ENCODE assay signal across 2 cellular contexts in genomic region chr4:81954266-81954665, GRCh38.
TF ChIP-seq lines count a peak whose summit lies in the region.

No MANE protein-coding gene starts in this region.

TF ChIP-seq in HCT116, 20 proteins besides CTCF, POLR2A, EP300 and RAD21:
- TF ChIP-seq TCF7L2 (IDR thresholded peaks at IDR 0.05; ENCODE audit: borderline replicate concordance, extremely low read depth, insufficient read depth, insufficient read length) (no peak), JUND (IDR thresholded peaks at IDR 0.05) (no peak), EZH2 (IDR thresholded peaks at IDR 0.05) (no peak), SIN3A (IDR thresholded peaks at IDR 0.05; ENCODE audit: low read depth) (no peak), ZFX (IDR thresholded peaks at IDR 0.05) (no peak), YY1 (IDR thresholded peaks at IDR 0.05; ENCODE audit: extremely low read depth, insufficient replicate concordance, low read depth, low read length) (no peak), ATF3 (IDR thresholded peaks at IDR 0.05) (no peak), ELF1 (IDR thresholded peaks at IDR 0.05; ENCODE audit: borderline replicate concordance, low read depth) (no peak), FOSL1 (IDR thresholded peaks at IDR 0.05; ENCODE audit: low read depth) (no peak)
- TF ChIP-seq, protein P1, sequence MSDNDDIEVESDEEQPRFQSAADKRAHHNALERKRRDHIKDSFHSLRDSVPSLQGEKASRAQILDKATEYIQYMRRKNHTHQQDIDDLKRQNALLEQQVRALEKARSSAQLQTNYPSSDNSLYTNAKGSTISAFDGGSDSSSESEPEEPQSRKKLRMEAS (IDR thresholded peaks at IDR 0.05) = no peak
TF ChIP-seq in HCT116: peak in this region for 0.

TF ChIP-seq in H1, 55 proteins besides CTCF, POLR2A, EP300 and RAD21:
- no peak for TF ChIP-seq RNF2 (IDR thresholded peaks at IDR 0.05; ENCODE audit: borderline replicate concordance, low read depth, low read length, missing control alignments, poor library complexity, severe bottlenecking)
- no peak for TF ChIP-seq CHD1 (IDR thresholded peaks at IDR 0.05; ENCODE audit: low read depth, low read length)
- TF ChIP-seq EZH2 (IDR thresholded peaks at IDR 0.05; ENCODE audit: low read depth, low read length, severe bottlenecking) = no peak
- no peak for TF ChIP-seq SIX5 (IDR thresholded peaks at IDR 0.05; ENCODE audit: low read depth, low read length)
- TF ChIP-seq SP4 (IDR thresholded peaks at IDR 0.05; ENCODE audit: low read length) = no peak
- TF ChIP-seq ZNF274 (IDR thresholded peaks at IDR 0.05; ENCODE audit: borderline replicate concordance, extremely low read depth, low read length) = no peak
- TF ChIP-seq TEAD4 (IDR thresholded peaks at IDR 0.05; ENCODE audit: low read depth, low read length) = no peak
- no peak for TF ChIP-seq TAF1 (IDR thresholded peaks at IDR 0.05; ENCODE audit: low read depth, low read length)
- no peak for TF ChIP-seq SIN3A (conservative IDR thresholded peaks at IDR 0.05 in 1 of 2, IDR thresholded peaks at IDR 0.05 in 1 of 2; ENCODE audit: low read depth in 1 of 2, low read length in 2 of 2)
- TF ChIP-seq CBX8 (IDR thresholded peaks at IDR 0.05; ENCODE audit: borderline replicate concordance, low read depth, low read length) = no peak
- TF ChIP-seq ATF2 (IDR thresholded peaks at IDR 0.05; ENCODE audit: low read length) = no peak
- TF ChIP-seq CBX5 (IDR thresholded peaks at IDR 0.05; ENCODE audit: low read depth, low read length) = no peak
- TF ChIP-seq, protein P2, sequence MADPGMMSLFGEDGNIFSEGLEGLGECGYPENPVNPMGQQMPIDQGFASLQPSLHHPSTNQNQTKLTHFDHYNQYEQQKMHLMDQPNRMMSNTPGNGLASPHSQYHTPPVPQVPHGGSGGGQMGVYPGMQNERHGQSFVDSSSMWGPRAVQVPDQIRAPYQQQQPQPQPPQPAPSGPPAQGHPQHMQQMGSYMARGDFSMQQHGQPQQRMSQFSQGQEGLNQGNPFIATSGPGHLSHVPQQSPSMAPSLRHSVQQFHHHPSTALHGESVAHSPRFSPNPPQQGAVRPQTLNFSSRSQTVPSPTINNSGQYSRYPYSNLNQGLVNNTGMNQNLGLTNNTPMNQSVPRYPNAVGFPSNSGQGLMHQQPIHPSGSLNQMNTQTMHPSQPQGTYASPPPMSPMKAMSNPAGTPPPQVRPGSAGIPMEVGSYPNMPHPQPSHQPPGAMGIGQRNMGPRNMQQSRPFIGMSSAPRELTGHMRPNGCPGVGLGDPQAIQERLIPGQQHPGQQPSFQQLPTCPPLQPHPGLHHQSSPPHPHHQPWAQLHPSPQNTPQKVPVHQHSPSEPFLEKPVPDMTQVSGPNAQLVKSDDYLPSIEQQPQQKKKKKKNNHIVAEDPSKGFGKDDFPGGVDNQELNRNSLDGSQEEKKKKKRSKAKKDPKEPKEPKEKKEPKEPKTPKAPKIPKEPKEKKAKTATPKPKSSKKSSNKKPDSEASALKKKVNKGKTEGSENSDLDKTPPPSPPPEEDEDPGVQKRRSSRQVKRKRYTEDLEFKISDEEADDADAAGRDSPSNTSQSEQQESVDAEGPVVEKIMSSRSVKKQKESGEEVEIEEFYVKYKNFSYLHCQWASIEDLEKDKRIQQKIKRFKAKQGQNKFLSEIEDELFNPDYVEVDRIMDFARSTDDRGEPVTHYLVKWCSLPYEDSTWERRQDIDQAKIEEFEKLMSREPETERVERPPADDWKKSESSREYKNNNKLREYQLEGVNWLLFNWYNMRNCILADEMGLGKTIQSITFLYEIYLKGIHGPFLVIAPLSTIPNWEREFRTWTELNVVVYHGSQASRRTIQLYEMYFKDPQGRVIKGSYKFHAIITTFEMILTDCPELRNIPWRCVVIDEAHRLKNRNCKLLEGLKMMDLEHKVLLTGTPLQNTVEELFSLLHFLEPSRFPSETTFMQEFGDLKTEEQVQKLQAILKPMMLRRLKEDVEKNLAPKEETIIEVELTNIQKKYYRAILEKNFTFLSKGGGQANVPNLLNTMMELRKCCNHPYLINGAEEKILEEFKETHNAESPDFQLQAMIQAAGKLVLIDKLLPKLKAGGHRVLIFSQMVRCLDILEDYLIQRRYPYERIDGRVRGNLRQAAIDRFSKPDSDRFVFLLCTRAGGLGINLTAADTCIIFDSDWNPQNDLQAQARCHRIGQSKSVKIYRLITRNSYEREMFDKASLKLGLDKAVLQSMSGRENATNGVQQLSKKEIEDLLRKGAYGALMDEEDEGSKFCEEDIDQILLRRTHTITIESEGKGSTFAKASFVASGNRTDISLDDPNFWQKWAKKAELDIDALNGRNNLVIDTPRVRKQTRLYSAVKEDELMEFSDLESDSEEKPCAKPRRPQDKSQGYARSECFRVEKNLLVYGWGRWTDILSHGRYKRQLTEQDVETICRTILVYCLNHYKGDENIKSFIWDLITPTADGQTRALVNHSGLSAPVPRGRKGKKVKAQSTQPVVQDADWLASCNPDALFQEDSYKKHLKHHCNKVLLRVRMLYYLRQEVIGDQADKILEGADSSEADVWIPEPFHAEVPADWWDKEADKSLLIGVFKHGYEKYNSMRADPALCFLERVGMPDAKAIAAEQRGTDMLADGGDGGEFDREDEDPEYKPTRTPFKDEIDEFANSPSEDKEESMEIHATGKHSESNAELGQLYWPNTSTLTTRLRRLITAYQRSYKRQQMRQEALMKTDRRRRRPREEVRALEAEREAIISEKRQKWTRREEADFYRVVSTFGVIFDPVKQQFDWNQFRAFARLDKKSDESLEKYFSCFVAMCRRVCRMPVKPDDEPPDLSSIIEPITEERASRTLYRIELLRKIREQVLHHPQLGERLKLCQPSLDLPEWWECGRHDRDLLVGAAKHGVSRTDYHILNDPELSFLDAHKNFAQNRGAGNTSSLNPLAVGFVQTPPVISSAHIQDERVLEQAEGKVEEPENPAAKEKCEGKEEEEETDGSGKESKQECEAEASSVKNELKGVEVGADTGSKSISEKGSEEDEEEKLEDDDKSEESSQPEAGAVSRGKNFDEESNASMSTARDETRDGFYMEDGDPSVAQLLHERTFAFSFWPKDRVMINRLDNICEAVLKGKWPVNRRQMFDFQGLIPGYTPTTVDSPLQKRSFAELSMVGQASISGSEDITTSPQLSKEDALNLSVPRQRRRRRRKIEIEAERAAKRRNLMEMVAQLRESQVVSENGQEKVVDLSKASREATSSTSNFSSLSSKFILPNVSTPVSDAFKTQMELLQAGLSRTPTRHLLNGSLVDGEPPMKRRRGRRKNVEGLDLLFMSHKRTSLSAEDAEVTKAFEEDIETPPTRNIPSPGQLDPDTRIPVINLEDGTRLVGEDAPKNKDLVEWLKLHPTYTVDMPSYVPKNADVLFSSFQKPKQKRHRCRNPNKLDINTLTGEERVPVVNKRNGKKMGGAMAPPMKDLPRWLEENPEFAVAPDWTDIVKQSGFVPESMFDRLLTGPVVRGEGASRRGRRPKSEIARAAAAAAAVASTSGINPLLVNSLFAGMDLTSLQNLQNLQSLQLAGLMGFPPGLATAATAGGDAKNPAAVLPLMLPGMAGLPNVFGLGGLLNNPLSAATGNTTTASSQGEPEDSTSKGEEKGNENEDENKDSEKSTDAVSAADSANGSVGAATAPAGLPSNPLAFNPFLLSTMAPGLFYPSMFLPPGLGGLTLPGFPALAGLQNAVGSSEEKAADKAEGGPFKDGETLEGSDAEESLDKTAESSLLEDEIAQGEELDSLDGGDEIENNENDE (IDR thresholded peaks at IDR 0.05; ENCODE audit: insufficient replicate concordance, low read length) = no peak
- TF ChIP-seq RXRA (IDR thresholded peaks at IDR 0.05; ENCODE audit: insufficient read depth, low read depth, low read length) = no peak
- no peak for TF ChIP-seq SP2 (IDR thresholded peaks at IDR 0.05; ENCODE audit: low read length)
- no peak for TF ChIP-seq CTBP2 (IDR thresholded peaks at IDR 0.05; ENCODE audit: borderline replicate concordance, insufficient read depth, insufficient read length, low read length)
- no peak for TF ChIP-seq JUND (IDR thresholded peaks at IDR 0.05; ENCODE audit: low read length)
- TF ChIP-seq GABPA (IDR thresholded peaks at IDR 0.05; ENCODE audit: borderline replicate concordance, insufficient read depth, low read length) = no peak
- no peak for TF ChIP-seq GTF2F1 (IDR thresholded peaks at IDR 0.05; ENCODE audit: borderline replicate concordance, low read depth, low read length)
